In the genomic region with DNA sequence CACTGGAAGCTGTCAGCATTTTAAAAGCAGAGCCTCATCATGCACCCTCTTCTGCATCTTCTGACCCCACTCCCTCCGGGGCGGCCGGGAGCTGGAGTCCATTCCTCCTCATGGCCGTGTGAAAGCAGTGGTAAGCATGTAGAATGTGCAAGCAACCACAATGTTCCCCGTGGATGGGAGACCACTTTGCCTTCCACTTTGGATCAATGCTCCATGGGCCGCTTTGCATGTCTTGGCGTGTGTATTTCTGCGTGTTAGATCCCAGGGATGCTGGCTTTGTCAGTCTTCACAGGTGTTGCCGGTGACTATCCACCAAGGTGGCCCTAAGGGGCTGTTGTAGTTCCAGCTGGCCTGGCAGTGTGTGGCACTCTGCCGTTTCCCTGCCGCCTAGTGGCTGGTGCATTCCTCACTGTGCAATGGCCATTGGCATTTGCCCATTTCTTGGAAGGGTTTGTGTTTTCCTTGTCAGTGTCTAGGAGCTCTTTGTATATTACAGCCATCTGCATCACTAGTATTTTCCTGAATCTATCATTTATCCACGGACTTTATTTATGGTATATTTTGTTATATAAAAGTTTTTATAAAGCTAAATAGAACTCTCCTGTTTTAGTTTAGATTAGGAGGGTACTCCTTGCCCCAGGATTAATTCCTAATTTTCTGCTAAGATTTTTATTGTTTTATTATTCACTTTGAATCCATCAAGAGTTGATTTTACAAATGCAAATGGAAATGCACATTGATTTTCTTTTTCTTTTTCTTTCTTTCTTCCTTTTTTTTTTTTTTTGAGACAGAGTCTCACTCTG, we compare ENCODE assay signal across 10 cellular contexts. TPM values are rescaled to one million over a fixed set of nuclear protein-coding genes. Genes with fewer than 3 reads are reported as not detected.
A peak's percentile ranks its signal among the peaks of the same experiment; 100 is the strongest.
DNase-seq lines count a peak whose midpoint lies in the region; ATAC-seq, FAIRE-seq and TF ChIP-seq lines count a peak whose summit lies in the region.
"Had no signal": no experiment of that assay in that cellular context is flagged by ENCODE, and none has a peak within 500 bp of the region (broad histone marks: within the 10 kb centered on the region; RNA-seq: fewer than 3 reads in every experiment).

No MANE protein-coding gene starts in this region.

- peaks cover 20% of the 10 kb centered on the region for H3K27me3 Mint-ChIP-seq in activated naive CD8-positive, alpha-beta T cell treated with anti-CD3 and anti-CD28 coated beads for 36 hours

- TF ChIP-seq CTCF in upper lobe of right lung (IDR thresholded peaks at IDR 0.05) = peak; percentile 48
- TF ChIP-seq CTCF in GM13976 (IDR thresholded peaks at IDR 0.05; ENCODE audit: borderline replicate concordance, control extremely low read depth, extremely low read depth, insufficient read depth, missing control alignments) = no peak

- H3K36me3 ChIP-seq in upper lobe of right lung = no peaks in the 10 kb centered on the region

- no peak for TF ChIP-seq POLR2A in GM12892 (IDR thresholded peaks at IDR 0.05; ENCODE audit: low read depth, low read length)

- no peak overlapping the region for H3K4me3 Mint-ChIP-seq in activated naive CD8-positive, alpha-beta T cell treated with anti-CD3 and anti-CD28 coated beads for 36 hours

- H3K27ac Mint-ChIP-seq in activated naive CD8-positive, alpha-beta T cell treated with anti-CD3 and anti-CD28 coated beads for 36 hours = no peak overlapping the region

- peak; percentile 72 for ATAC-seq in upper lobe of right lung

- H3K9me3 ChIP-seq in upper lobe of right lung = no peaks in the 10 kb centered on the region

- H3K27ac ChIP-seq in angular gyrus (ENCODE audit: low read depth, low read length) (peak overlapping the region; percentile 77), upper lobe of right lung (peak overlapping the region; percentile 76)

- H3K9me3 Mint-ChIP-seq in activated naive CD8-positive, alpha-beta T cell treated with anti-CD3 and anti-CD28 coated beads for 36 hours = no peaks in the 10 kb centered on the region

- intact Hi-C loops in upper lobe of right lung (cut with DNase I) = no loop called here

- no peaks in the 10 kb centered on the region for H3K36me3 Mint-ChIP-seq in activated naive CD8-positive, alpha-beta T cell treated with anti-CD3 and anti-CD28 coated beads for 36 hours

- H3K4me1 Mint-ChIP-seq in activated naive CD8-positive, alpha-beta T cell treated with anti-CD3 and anti-CD28 coated beads for 36 hours = peaks cover 9% of the 10 kb centered on the region

- no peak overlapping the region for H3K4me3 ChIP-seq in upper lobe of right lung

- no peaks in the 10 kb centered on the region for H3K27me3 ChIP-seq in upper lobe of right lung

- FAIRE-seq in GM12892 (lab: Jason Lieb, UNC) = no peak
- FAIRE-seq: G401.6 had no signal

- peaks cover 5% of the 10 kb centered on the region for H3K4me1 ChIP-seq in upper lobe of right lung

- in situ Hi-C loops in GM13976 (cut with MboI; ENCODE audit: low sequenced_read_pairs, unreplicated experiment) = no loop called here

- DNase-seq in A172 (ENCODE audit: low spot score) = peak; percentile 82
- peak; percentile 62 for DNase-seq in HT1080 (ENCODE audit: low read depth)
- peak; percentile 58 for DNase-seq in kidney tubule cell (ENCODE audit: low spot score)
- DNase-seq in upper lobe of right lung = peak; percentile 82
- DNase-seq in activated naive CD8-positive, alpha-beta T cell treated with anti-CD3 and anti-CD28 coated beads for 36 hours = no peak
- DNase-seq in GM12892 (ENCODE audit: insufficient read length) = no peak
- no peak for DNase-seq in GM13976 (ENCODE audit: low spot score)

RNA-seq across cellular contexts. Expression of a gene that starts 5.8 kb away (rescaled TPM):
- total RNA-seq in A172 (2014; rRNA removed; shearing (Covaris generic)) = 0.16 TPM in 1 of 2 replicates, not detected in the other
- 0.85 TPM in 1 of 2 replicates, not detected in the other for total RNA-seq in HT1080 (2014; rRNA removed; shearing (Covaris generic))
- polyA plus RNA-seq in HT1080 (2015; cell fraction: cytosol; rRNA removed) = not detected in 2 replicates
- 0.97 TPM in 1 of 2 replicates, not detected in the other for polyA plus RNA-seq in HT1080 (2015; cell fraction: nucleus; rRNA removed)
- total RNA-seq in upper lobe of right lung = 10.5 TPM
- under 1 TPM; 0.34 to 0.47 TPM for total RNA-seq in activated naive CD8-positive, alpha-beta T cell treated with anti-CD3 and anti-CD28 coated beads for 36 hours
- polyA plus RNA-seq in GM12892 (2012; ENCODE audit: missing spikeins) = not detected

RNA-seq across cellular contexts. Expression of a gene that starts 37.5 kb away (rescaled TPM):
- 1.9 and 3.1 TPM in 2 replicates for total RNA-seq in A172 (2014; rRNA removed; shearing (Covaris generic))
- not detected in 2 replicates for total RNA-seq in HT1080 (2014; rRNA removed; shearing (Covaris generic))
- polyA plus RNA-seq in HT1080 (2015; cell fraction: cytosol; rRNA removed) = not detected in 2 replicates
- polyA plus RNA-seq in HT1080 (2015; cell fraction: nucleus; rRNA removed) = not detected in 2 replicates
- total RNA-seq in upper lobe of right lung = not detected
- not detected for total RNA-seq in activated naive CD8-positive, alpha-beta T cell treated with anti-CD3 and anti-CD28 coated beads for 36 hours
- not detected for polyA plus RNA-seq in GM12892 (2012; ENCODE audit: missing spikeins)
- total RNA-seq: right cardiac atrium had no signal
- polyA plus RNA-seq: right cardiac atrium had no signal

Comparison
In these comparisons a context has a peak if more than half of its experiments do, and no peak if none do; other contexts are left out.
1. DNase-seq: peak in A172 (single experiment), HT1080 (single experiment), kidney tubule cell (single experiment) and upper lobe of right lung (single experiment); none in activated naive CD8-positive, alpha-beta T cell treated with anti-CD3 and anti-CD28 coated beads for 36 hours (single experiment), GM12892 (single experiment) and GM13976 (single experiment).